ENCODE assay signal across 24 cellular contexts in genomic region chr6:135092724-135093123, GRCh38.
"Had no signal": no experiment of that assay in that cellular context is flagged by ENCODE, and none has a peak within 500 bp of the region (broad histone marks: within the 10 kb centered on the region; RNA-seq: fewer than 3 reads in every experiment).

No MANE protein-coding gene starts in this region.

- DNase-seq: activated CD4-positive, alpha-beta memory T cell treated with anti-CD3 and anti-CD28 coated beads, Interleukin-2, amount 10 ng/mL, durations not matched to agents 7 days and 5 days; activated T-cell treated with anti-CD3 and anti-CD28 coated beads, Interleukin-2, amount 50 U/mL, for 48 hours; anterior cingulate cortex; body of pancreas; cortex of kidney; heart left ventricle; left ventricle myocardium superior; mammary epithelial cell; nephron progenitor cell; pancreas; psoas muscle; SK-N-SH; spleen; stimulated activated CD4-positive, alpha-beta T cell treated with anti-CD3 and anti-CD28 coated beads, Interleukin-4, amount 100 ng/mL, for 1 hour; stimulated activated naive CD4-positive, alpha-beta T cell treated with Interleukin-2 at 50 U/mL for 16 hours; substantia nigra; thyroid gland had no signal

- H3K27me3 Mint-ChIP-seq: activated CD4-positive, alpha-beta memory T cell treated with anti-CD3 and anti-CD28 coated beads, Interleukin-2, amount 10 ng/mL, durations not matched to agents 7 days and 5 days had no signal

- H3K4me3 Mint-ChIP-seq: activated CD4-positive, alpha-beta memory T cell treated with anti-CD3 and anti-CD28 coated beads, Interleukin-2, amount 10 ng/mL, durations not matched to agents 7 days and 5 days; mesothelial cell of epicardium; nephron progenitor cell had no signal

- H3K36me3 ChIP-seq: cardiac muscle cell, gastroesophageal sphincter, heart left ventricle, pancreas, right atrium auricular region, spleen, thyroid gland had no signal

- H3K27ac ChIP-seq: body of pancreas, cardiac muscle cell, epithelial cell of prostate, gastroesophageal sphincter, heart left ventricle, pancreas, psoas muscle, right atrium auricular region, spleen, thyroid gland had no signal

- H3K9ac ChIP-seq: SK-N-SH had no signal

- H3K27ac Mint-ChIP-seq: activated CD4-positive, alpha-beta memory T cell treated with anti-CD3 and anti-CD28 coated beads, Interleukin-2, amount 10 ng/mL, durations not matched to agents 7 days and 5 days; mesothelial cell of epicardium; nephron progenitor cell had no signal

- H3K27me3 ChIP-seq: body of pancreas, gastroesophageal sphincter, heart left ventricle, pancreas, right atrium auricular region, spleen, thyroid gland had no signal

- H3K4me2 ChIP-seq: SK-N-SH had no signal

- H3K4me1 Mint-ChIP-seq: mesothelial cell of epicardium, nephron progenitor cell had no signal

- H3K9me3 ChIP-seq: body of pancreas, gastroesophageal sphincter, heart left ventricle, pancreas, psoas muscle, right atrium auricular region, SK-N-SH, spleen, thyroid gland had no signal

- H3K4me3 ChIP-seq: body of pancreas, cardiac muscle cell, gastroesophageal sphincter, heart left ventricle, pancreas, psoas muscle, right atrium auricular region, spleen, thyroid gland had no signal

- H3K36me3 Mint-ChIP-seq: mesothelial cell of epicardium had no signal

- H3K9me3 Mint-ChIP-seq: activated CD4-positive, alpha-beta memory T cell treated with anti-CD3 and anti-CD28 coated beads, Interleukin-2, amount 10 ng/mL, durations not matched to agents 7 days and 5 days; mesothelial cell of epicardium; nephron progenitor cell had no signal

- H3K4me1 ChIP-seq: gastroesophageal sphincter, psoas muscle, right atrium auricular region had no signal

- FAIRE-seq: islet of Langerhans, pancreas, TTC549 had no signal

- ATAC-seq: body of pancreas, gastroesophageal sphincter, heart left ventricle, left ventricle myocardium superior, pancreas, psoas muscle had no signal
